9 cellular contexts compared by ENCODE assay signal in the genomic region with DNA sequence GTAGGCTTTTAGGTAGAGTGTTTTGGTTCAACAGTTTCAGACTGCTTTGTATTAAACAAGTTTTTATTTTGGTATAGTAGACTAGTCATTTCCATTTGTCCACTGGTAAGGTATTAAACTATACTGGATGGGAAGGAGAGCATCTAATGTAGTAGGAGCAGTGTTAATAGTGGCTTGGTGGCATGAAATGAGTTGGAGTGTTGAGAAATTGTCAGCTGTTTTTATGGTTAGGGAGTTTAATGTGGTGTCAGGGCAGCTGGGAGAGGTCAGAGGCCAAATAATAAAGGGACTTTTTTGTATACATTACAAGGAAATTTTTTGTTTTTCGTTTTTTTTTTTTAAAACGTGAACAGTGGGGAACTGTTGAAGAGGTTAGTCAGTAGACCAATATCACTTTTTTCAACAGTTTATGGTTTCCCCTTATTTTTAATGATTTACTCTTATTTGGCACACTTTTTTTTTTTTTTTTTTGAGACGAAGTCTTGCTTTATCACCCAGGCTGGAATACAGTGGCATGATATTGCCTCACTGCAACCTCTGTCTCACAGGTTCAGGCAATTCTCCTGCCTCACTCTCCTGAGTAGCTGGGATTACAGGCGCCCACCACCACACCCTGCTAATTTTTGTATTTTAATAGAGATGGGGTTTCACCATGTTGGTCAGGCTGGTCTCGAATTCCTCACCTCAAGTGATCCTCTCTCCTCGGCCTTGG. TPM values are rescaled to one million over a fixed set of nuclear protein-coding genes. Genes with fewer than 3 reads are reported as not detected.
DNase-seq lines count a peak whose midpoint lies in the region; ATAC-seq and TF ChIP-seq lines count a peak whose summit lies in the region.
"Had no signal": no experiment of that assay in that cellular context is flagged by ENCODE, and none has a peak within 500 bp of the region (broad histone marks: within the 10 kb centered on the region; RNA-seq: fewer than 3 reads in every experiment).

No MANE protein-coding gene starts in this region.

- H3K4me1 Mint-ChIP-seq in activated naive CD8-positive, alpha-beta T cell (ENCODE audit: low read depth), result peaks cover 75% of the 10 kb centered on the region
- peaks cover 44 to 57% of the 10 kb centered on the region in 2 donors for H3K4me1 Mint-ChIP-seq in natural killer cell treated with Interleukin-12 subunit alpha and Interleukin-12 subunit beta and Interleukin-15 and Interleukin-18, amount 100 ng/mL, for 72 hours (ENCODE audit: low read depth in 2 of 2)
- H3K4me1 Mint-ChIP-seq in glutamatergic neuron (ENCODE audit: low read depth, unreplicated experiment), result peaks cover 5% of the 10 kb centered on the region

- DNase-seq in natural killer cell treated with Interleukin-12 subunit alpha and Interleukin-12 subunit beta and Interleukin-15 and Interleukin-18, amount 100 ng/mL, for 72 hours (ENCODE audit: low spot score), result no peak
- DNase-seq in glutamatergic neuron (no peak), uterus (no peak), GDM1 (lab: John Stamatoyannopoulos, UW) (no peak)
- DNase-seq: NCI-H748 treated with DMSO at 0.1 percent for 48 hours, SW 1271 had no signal

- peaks cover 10% of the 10 kb centered on the region for H3K36me3 Mint-ChIP-seq in activated naive CD8-positive, alpha-beta T cell
- peaks cover 2% of the 10 kb centered on the region for H3K36me3 Mint-ChIP-seq in natural killer cell treated with Interleukin-12 subunit alpha and Interleukin-12 subunit beta and Interleukin-15 and Interleukin-18, amount 100 ng/mL, for 72 hours
- H3K36me3 Mint-ChIP-seq in glutamatergic neuron (ENCODE audit: unreplicated experiment), result no peaks in the 10 kb centered on the region

- no peak overlapping the region for H3K4me3 ChIP-seq in HEK293 (ENCODE audit: low read depth, low read length)
- H3K4me3 ChIP-seq in uterus, result no peak overlapping the region

- TF ChIP-seq CTCF in HEK293 (tag by site-specific recombination; IDR thresholded peaks at IDR 0.05) (no peak), glutamatergic neuron (IDR thresholded peaks at IDR 0.05; ENCODE audit: partially characterized antibody, unreplicated experiment) (no peak), uterus (IDR thresholded peaks at IDR 0.05) (no peak)

- peak overlapping the region; percentile 88 for H3K27ac Mint-ChIP-seq in activated naive CD8-positive, alpha-beta T cell
- H3K27ac Mint-ChIP-seq in natural killer cell treated with Interleukin-12 subunit alpha and Interleukin-12 subunit beta and Interleukin-15 and Interleukin-18, amount 100 ng/mL, for 72 hours, result peak overlapping the region; percentile 13 to 34
- no peak overlapping the region for H3K27ac Mint-ChIP-seq in glutamatergic neuron (ENCODE audit: unreplicated experiment)

- no peaks in the 10 kb centered on the region for H3K9me3 Mint-ChIP-seq in activated naive CD8-positive, alpha-beta T cell (ENCODE audit: low read depth)
- no peaks in the 10 kb centered on the region for H3K9me3 Mint-ChIP-seq in natural killer cell treated with Interleukin-12 subunit alpha and Interleukin-12 subunit beta and Interleukin-15 and Interleukin-18, amount 100 ng/mL, for 72 hours
- no peaks in the 10 kb centered on the region for H3K9me3 Mint-ChIP-seq in glutamatergic neuron (ENCODE audit: unreplicated experiment)

- H3K4me1 ChIP-seq in HEK293 (ENCODE audit: control insufficient read depth, insufficient read depth, low read length) (no peaks in the 10 kb centered on the region), uterus (peaks cover 0 to 8% of the 10 kb centered on the region in 2 donors)

- intact Hi-C loops in uterus (cut with DNase I; ENCODE audit: low total_unique reads), result no loop called here

- H3K27me3 Mint-ChIP-seq in activated naive CD8-positive, alpha-beta T cell, result no peaks in the 10 kb centered on the region
- H3K27me3 Mint-ChIP-seq in natural killer cell treated with Interleukin-12 subunit alpha and Interleukin-12 subunit beta and Interleukin-15 and Interleukin-18, amount 100 ng/mL, for 72 hours, result no peaks in the 10 kb centered on the region
- H3K27me3 Mint-ChIP-seq in glutamatergic neuron (ENCODE audit: unreplicated experiment), result no peaks in the 10 kb centered on the region

- no peaks in the 10 kb centered on the region for H3K27me3 ChIP-seq in uterus

- POLR2A ChIA-PET in HEK293 (lab: Yijun Ruan, JAX), result interaction anchor here (1.4 kb wide), 1 partner anchor 155 kb away, joined by 3 read pairs; the partner anchor contains the start of gene SLC35F5

- H3K36me3 ChIP-seq in HEK293 (ENCODE audit: control insufficient read depth in 2 of 2, insufficient read depth in 1 of 2, low read length in 2 of 2) (peaks cover 0 to 12% of the 10 kb centered on the region in 2 experiments), uterus (no peaks in the 10 kb centered on the region)

- no peak overlapping the region for H3K27ac ChIP-seq in HEK293 (ENCODE audit: extremely low read depth, low read depth, low read length)
- no peak overlapping the region for H3K27ac ChIP-seq in uterus

- TF ChIP-seq POLR2A in uterus (IDR thresholded peaks at IDR 0.05), result no peak

- H3K9me3 ChIP-seq in HEK293 (ENCODE audit: control insufficient read depth, insufficient read depth, low read depth, low read length) (no peaks in the 10 kb centered on the region), uterus (no peaks in the 10 kb centered on the region)

- H3K4me3 Mint-ChIP-seq in activated naive CD8-positive, alpha-beta T cell, result peak overlapping the region; percentile 53
- H3K4me3 Mint-ChIP-seq in natural killer cell treated with Interleukin-12 subunit alpha and Interleukin-12 subunit beta and Interleukin-15 and Interleukin-18, amount 100 ng/mL, for 72 hours, result peak overlapping the region; percentile 21
- no peak overlapping the region for H3K4me3 Mint-ChIP-seq in glutamatergic neuron (ENCODE audit: unreplicated experiment)

- ATAC-seq in GM18520 (IDR thresholded peaks at IDR 0.05; ENCODE audit: unreplicated experiment), result peak; percentile 36
- peak; percentile 52 to 77 for ATAC-seq in natural killer cell treated with Interleukin-12 subunit alpha and Interleukin-12 subunit beta and Interleukin-15 and Interleukin-18, amount 100 ng/mL, for 72 hours

- CTCF ChIA-PET in HEK293 (lab: Yijun Ruan, JAX), result interaction anchor here (0.6 kb wide), 1 partner anchor 16 kb away, joined by 3 read pairs; no protein-coding TSS in a partner anchor

TF ChIP-seq in HEK293, 187 proteins besides CTCF, POLR2A, EP300 and RAD21:
- TF ChIP-seq HOXC10 (CRISPR knock-in tag; IDR thresholded peaks at IDR 0.05), result no peak
- TF ChIP-seq ZNF311 (tag by site-specific recombination; IDR thresholded peaks at IDR 0.05; ENCODE audit: borderline replicate concordance), result no peak
- TF ChIP-seq ZNF792 (tag by site-specific recombination; IDR thresholded peaks at IDR 0.05), result no peak
- 0 out of 2 replicates have a peak, but pooled peaks have one; percentile 14 for TF ChIP-seq PRDM6 (tag by site-specific recombination; IDR thresholded peaks at IDR 0.05)
- no peak for TF ChIP-seq TRIM28 (IDR thresholded peaks at IDR 0.05; ENCODE audit: borderline replicate concordance, low read length)
- TF ChIP-seq ZFP41 (tag by site-specific recombination; IDR thresholded peaks at IDR 0.05; ENCODE audit: borderline replicate concordance), result no peak
- no peak for TF ChIP-seq SETDB1 (IDR thresholded peaks at IDR 0.05; ENCODE audit: insufficient read length, low read length)

RNA-seq across cellular contexts. Expression of gene ACTR3, which starts 21.2 kb away (rescaled TPM):
- 100 to 1,000 TPM; 466 to 661 TPM for total RNA-seq in natural killer cell treated with Interleukin-12 subunit alpha and Interleukin-12 subunit beta and Interleukin-15 and Interleukin-18, amount 100 ng/mL, for 72 hours
- total RNA-seq in glutamatergic neuron (ENCODE audit: unreplicated experiment), result 154 TPM
- 100 to 1,000 TPM in 3 of 4 donors, 10 to 100 TPM in 1; 70.0 to 179 (median 162) TPM for total RNA-seq in uterus
